In genomic region chr11:47715082-47715669, GRCh38 we compare ENCODE assay signal across 8 cellular contexts. TPM values are rescaled to one million over a fixed set of nuclear protein-coding genes. Genes with fewer than 3 reads are reported as not detected.
DNase-seq lines count a peak whose midpoint lies in the region; ATAC-seq, FAIRE-seq and TF ChIP-seq lines count a peak whose summit lies in the region.

Gene AGBL2, minus strand, starts transcription at chr11:47715369. Its CDS starts 719 bp downstream, at chr11:47714650.

- H3K36me3 ChIP-seq in DOHH2 (ENCODE audit: control insufficient read depth, low read length) (peaks cover 45% of the 10 kb centered on the region), pancreas (peaks cover 0 to 27% (median 13%) of the 10 kb centered on the region in 3 donors), thyroid gland (peaks cover 37% of the 10 kb centered on the region in 2 donors)

- H3K27me3 Mint-ChIP-seq in activated naive CD4-positive, alpha-beta T cell treated with anti-CD3 and anti-CD28 coated beads, Interleukin-2, amount 50 U/mL, for 24 hours = no peaks in the 10 kb centered on the region

- TF ChIP-seq CTCF in DOHH2 (IDR thresholded peaks at IDR 0.05; ENCODE audit: low read depth, low read length, poor library complexity, severe bottlenecking) (no peak), pancreas (IDR thresholded peaks at IDR 0.05) (no peak), thyroid gland (IDR thresholded peaks at IDR 0.05) (no peak)

- peak within 1 kb of the TSS; percentile 84 for H3K4me3 ChIP-seq in DOHH2 (ENCODE audit: low read length)
- peak within 1 kb of the TSS; percentile 68 to 95 (median 86) for H3K4me3 ChIP-seq in pancreas
- peak within 1 kb of the TSS; percentile 13 to 64 (median 60) for H3K4me3 ChIP-seq in thyroid gland (replicated peaks in 1 of 3)

- intact Hi-C loops in Right ventricle myocardium inferior (cut with DNase I) = no loop called here
- intact Hi-C loops in pancreas (cut with DNase I) = no loop called here
- intact Hi-C loops in thyroid gland (cut with DNase I) = no loop called here

- FAIRE-seq in pancreas (lab: Jason Lieb, UNC) = no peak

- TF ChIP-seq POLR2A in thyroid gland (IDR thresholded peaks at IDR 0.05) = peak; percentile 22 to 69

- H3K9me3 ChIP-seq in DOHH2 (ENCODE audit: control insufficient read depth, insufficient read depth, low read length) (no peaks in the 10 kb centered on the region), pancreas (no peaks in the 10 kb centered on the region), thyroid gland (no peaks in the 10 kb centered on the region)

- ATAC-seq in GM21737 (IDR thresholded peaks at IDR 0.05; ENCODE audit: unreplicated experiment) (peak; percentile 98), Right ventricle myocardium inferior (peak; percentile 95), pancreas (peak; percentile 93 to 98 (median 98))

- no peaks in the 10 kb centered on the region for H3K79me2 ChIP-seq in DOHH2 (ENCODE audit: control insufficient read depth, low read length)

- no peaks in the 10 kb centered on the region for H3K9me3 Mint-ChIP-seq in activated naive CD4-positive, alpha-beta T cell treated with anti-CD3 and anti-CD28 coated beads, Interleukin-2, amount 50 U/mL, for 24 hours

- WGBS in pancreas, 2 donors = 0 to 1% methylated on average over 34 to 35 of the region's 35 CpGs
- 0 to 1% methylated on average over 27 to 29 of the region's 35 CpGs for WGBS in thyroid gland, 2 donors

- peak within 1 kb of the TSS; percentile 94 for H3K4me3 Mint-ChIP-seq in activated naive CD4-positive, alpha-beta T cell treated with anti-CD3 and anti-CD28 coated beads, Interleukin-2, amount 50 U/mL, for 24 hours

- no peaks in the 10 kb centered on the region for H3K27me3 ChIP-seq in DOHH2 (ENCODE audit: control insufficient read depth, low read length)
- H3K27me3 ChIP-seq in pancreas = no peaks in the 10 kb centered on the region
- no peaks in the 10 kb centered on the region for H3K27me3 ChIP-seq in thyroid gland

- peaks cover 15% of the 10 kb centered on the region for H3K4me1 Mint-ChIP-seq in activated naive CD4-positive, alpha-beta T cell treated with anti-CD3 and anti-CD28 coated beads, Interleukin-2, amount 50 U/mL, for 24 hours

- H3K9me2 ChIP-seq in DOHH2 (replicated peaks; ENCODE audit: control insufficient read depth, low read length) = no peaks in the 10 kb centered on the region

- H3K4me2 ChIP-seq in DOHH2 (ENCODE audit: low read length) = peak within 1 kb of the TSS; percentile 92

- H4K20me1 ChIP-seq in DOHH2 (ENCODE audit: control insufficient read depth, insufficient read depth, low read depth, low read length) = no peaks in the 10 kb centered on the region

- H3F3A ChIP-seq in DOHH2 (ENCODE audit: control insufficient read depth, insufficient read depth) = peaks cover 45% of the 10 kb centered on the region

- peaks cover 3% of the 10 kb centered on the region for H3K36me3 Mint-ChIP-seq in activated naive CD4-positive, alpha-beta T cell treated with anti-CD3 and anti-CD28 coated beads, Interleukin-2, amount 50 U/mL, for 24 hours

- H3K4me1 ChIP-seq in DOHH2 (ENCODE audit: control insufficient read depth, low read length) = peaks cover 15% of the 10 kb centered on the region
- no peaks in the 10 kb centered on the region for H3K4me1 ChIP-seq in pancreas
- no peaks in the 10 kb centered on the region for H3K4me1 ChIP-seq in thyroid gland

- peak within 1 kb of the TSS; percentile 96 for H3K27ac Mint-ChIP-seq in activated naive CD4-positive, alpha-beta T cell treated with anti-CD3 and anti-CD28 coated beads, Interleukin-2, amount 50 U/mL, for 24 hours

- H3K27ac ChIP-seq in DOHH2 (ENCODE audit: low read depth, low read length) (peak within 1 kb of the TSS; percentile 29; the same call in 1 of the 2 replicates), pancreas (peak within 1 kb of the TSS; percentile 42 to 71 (median 62)), thyroid gland (peak within 1 kb of the TSS in 2 of 3 donors; percentile 3 to 50)

- peak; percentile 79 to 85 for DNase-seq in Kasumi-1 (lab: John Stamatoyannopoulos, UW)
- DNase-seq in SIG-M5 treated with dmso at 0.1 percent for 504 hours (lab: John Stamatoyannopoulos, UW; ENCODE audit: unreplicated experiment) = peak; percentile 82
- peak; percentile 93 for DNase-seq in Right ventricle myocardium inferior (ENCODE audit: missing footprints)
- peak; percentile 61 to 90 (median 72) for DNase-seq in pancreas
- peak; percentile 70 to 80 for DNase-seq in thyroid gland

RNA-seq across cellular contexts. Expression of gene AGBL2, which starts in this region (rescaled TPM):
- 0.14 TPM for total RNA-seq in Right ventricle myocardium inferior
- 1 to 10 TPM in 3 of 6 donors, under 1 TPM in 3; 0.51 to 2.4 (median 0.91) TPM for total RNA-seq in pancreas
- polyA plus RNA-seq in pancreas = 1 to 10 TPM; 1.8 to 4.3 TPM
- total RNA-seq in thyroid gland = 1 to 10 TPM in 1 of 4 donors, under 1 TPM in 3; 0.59 to 1.1 (median 0.87) TPM

Comparison
In these comparisons a context has a peak if more than half of its experiments do, and no peak if none do; other contexts are left out.
1. Peak in every context shown above with its lines: DNase-seq, ATAC-seq, H3K4me3 ChIP-seq and H3K27ac ChIP-seq.
2. Peak in DNase-seq and ATAC-seq in Right ventricle myocardium inferior; RNA of the gene not detected or under 1 TPM.